ENCODE assay signal across 8 cellular contexts in genomic region chr1:181088079-181089016, GRCh38. TPM values are rescaled to one million over a fixed set of nuclear protein-coding genes. Genes with fewer than 3 reads are reported as not detected.
DNase-seq lines count a peak whose midpoint lies in the region; ATAC-seq and TF ChIP-seq lines count a peak whose summit lies in the region.

Gene IER5, plus strand, starts transcription at chr1:181088700. Its CDS starts 203 bp downstream, at chr1:181088903.

- TF ChIP-seq EP300 in esophagus muscularis mucosa (IDR thresholded peaks at IDR 0.05), result no peak

- no peaks in the 10 kb centered on the region for H3K9me2 ChIP-seq in GM23338 (ENCODE audit: insufficient read depth)

- peaks cover 4% of the 10 kb centered on the region; the same call in 1 of the 2 replicates for H3F3A ChIP-seq in GM23338 (replicated peaks; ENCODE audit: low read depth)

- H3K4me3 ChIP-seq in GM23338 (peak within 1 kb of the TSS; percentile 74), esophagus muscularis mucosa (peak within 1 kb of the TSS; percentile 81 to 98 (median 90)), muscle layer of duodenum (ENCODE audit: low read depth in 1 of 2, low read length in 2 of 2) (peak within 1 kb of the TSS; percentile 81 to 87)

- H3K9me3 ChIP-seq in esophagus muscularis mucosa, result no peaks in the 10 kb centered on the region
- no peaks in the 10 kb centered on the region for H3K9me3 ChIP-seq in muscle layer of duodenum (ENCODE audit: control insufficient read depth in 1 of 2, low read length in 2 of 2)

- H3K27me3 ChIP-seq in GM23338 (ENCODE audit: insufficient read depth) (peaks cover 71% of the 10 kb centered on the region), esophagus muscularis mucosa (no peaks in the 10 kb centered on the region), muscle layer of duodenum (ENCODE audit: low read depth, low read length) (no peaks in the 10 kb centered on the region)

- H3K27me3 Mint-ChIP-seq in GM23338 (ENCODE audit: insufficient read depth, low read depth, poor library complexity), result peaks cover 25% of the 10 kb centered on the region
- no peaks in the 10 kb centered on the region for H3K27me3 Mint-ChIP-seq in activated T-cell treated with anti-CD3 and anti-CD28 coated beads, Interleukin-2, amount 50 U/mL, for 72 hours (ENCODE audit: low read depth)

- intact Hi-C loops in esophagus muscularis mucosa (cut with DNase I), result loop anchor here (1.0 to 5.0 kb wide), 2 partner anchors 17 to 51 kb away; no protein-coding TSS in a partner anchor

- peak within 1 kb of the TSS; percentile 95 for H3K4me3 Mint-ChIP-seq in GM23338
- H3K4me3 Mint-ChIP-seq in activated T-cell treated with anti-CD3 and anti-CD28 coated beads, Interleukin-2, amount 50 U/mL, for 72 hours, result peak within 1 kb of the TSS; percentile 96 to 100

- H3K4me1 ChIP-seq in GM23338 (ENCODE audit: insufficient read depth) (peaks cover 17% of the 10 kb centered on the region), esophagus muscularis mucosa (peaks cover 35 to 39% (median 37%) of the 10 kb centered on the region in 4 donors), muscle layer of duodenum (ENCODE audit: control insufficient read depth in 1 of 2, insufficient read depth in 2 of 2, low read length in 2 of 2) (peaks cover 4 to 14% of the 10 kb centered on the region in 2 donors)

- H3K27ac ChIP-seq in GM23338 (ENCODE audit: low read depth) (no peak within 1 kb of the TSS), esophagus muscularis mucosa (replicated peaks in 1 of 4) (peak within 1 kb of the TSS; percentile 93 to 98 (median 98)), muscle layer of duodenum (ENCODE audit: low read length) (peak within 1 kb of the TSS; percentile 92)

- WGBS in esophagus muscularis mucosa, result 9% methylated on average over 30 of the region's 76 CpGs

- peak; percentile 99 for TF ChIP-seq POLR2A in esophagus muscularis mucosa (IDR thresholded peaks at IDR 0.05; ENCODE audit: low read depth)

- H3K36me3 Mint-ChIP-seq in GM23338 (ENCODE audit: low read depth), result peaks cover 18% of the 10 kb centered on the region
- H3K36me3 Mint-ChIP-seq in activated T-cell treated with anti-CD3 and anti-CD28 coated beads, Interleukin-2, amount 50 U/mL, for 72 hours (ENCODE audit: insufficient read depth in 2 of 2), result peaks cover 21 to 37% of the 10 kb centered on the region in 2 donors

- no peaks in the 10 kb centered on the region; the same call in 2 of the 3 replicates for H3K9me3 Mint-ChIP-seq in GM23338
- H3K9me3 Mint-ChIP-seq in activated T-cell treated with anti-CD3 and anti-CD28 coated beads, Interleukin-2, amount 50 U/mL, for 72 hours, result no peaks in the 10 kb centered on the region

- H3K27ac Mint-ChIP-seq in GM23338, result no peak within 1 kb of the TSS
- peak within 1 kb of the TSS; percentile 99 for H3K27ac Mint-ChIP-seq in activated T-cell treated with anti-CD3 and anti-CD28 coated beads, Interleukin-2, amount 50 U/mL, for 72 hours

- H2AFZ ChIP-seq in GM23338, result peak within 1 kb of the TSS; percentile 70; the same call in 1 of the 2 replicates

- no peaks in the 10 kb centered on the region for H3K36me3 ChIP-seq in GM23338 (ENCODE audit: insufficient read depth)
- H3K36me3 ChIP-seq in esophagus muscularis mucosa, result peaks cover 0 to 5% (median 0%) of the 10 kb centered on the region in 4 donors
- H3K36me3 ChIP-seq in muscle layer of duodenum (ENCODE audit: control insufficient read depth in 1 of 2, insufficient read depth in 2 of 2, low read length in 2 of 2), result no peaks in the 10 kb centered on the region

- TF ChIP-seq CTCF in GM23338 (conservative IDR thresholded peaks at IDR 0.05; ENCODE audit: low read depth in 2 of 2) (no peak), esophagus muscularis mucosa (IDR thresholded peaks at IDR 0.05) (no peak)

- peak within 1 kb of the TSS; percentile 87 for H3K4me2 ChIP-seq in GM23338

- H3K4me1 Mint-ChIP-seq in GM23338, result peaks cover 21% of the 10 kb centered on the region
- H3K4me1 Mint-ChIP-seq in activated T-cell treated with anti-CD3 and anti-CD28 coated beads, Interleukin-2, amount 50 U/mL, for 72 hours (ENCODE audit: low read depth), result peaks cover 54% of the 10 kb centered on the region

- DNase-seq in Daoy (ENCODE audit: low read depth) (peak; percentile 97), GM23338 (ENCODE audit: low spot score) (peak; percentile 96), Kasumi-1 (lab: John Stamatoyannopoulos, UW) (peak; percentile 95 to 96), RKO (ENCODE audit: low spot score) (peak; percentile 97), esophagus muscularis mucosa (ENCODE audit: extremely low spot score) (peak; percentile 99)
- peak; percentile 94 to 97 for DNase-seq in activated T-cell treated with anti-CD3 and anti-CD28 coated beads, Interleukin-2, amount 50 U/mL, for 72 hours
- peak; percentile 92 to 93 for DNase-seq in stimulated activated CD8-positive, alpha-beta memory T cell treated with anti-CD3 and anti-CD28 coated beads, Interleukin-7, amount 100 ng/mL, for 4 hours (ENCODE audit: low read depth in 2 of 2)

- peak; percentile 87 for ATAC-seq in GM23338
- peak; percentile 71 to 77 for ATAC-seq in activated T-cell treated with anti-CD3 and anti-CD28 coated beads, Interleukin-2, amount 50 U/mL, for 72 hours (replicated peaks in 1 of 2)

- peaks cover 30% of the 10 kb centered on the region for H3K79me2 ChIP-seq in GM23338 (replicated peaks; ENCODE audit: insufficient read depth)

- peaks cover 26% of the 10 kb centered on the region for H4K20me1 ChIP-seq in GM23338 (replicated peaks; ENCODE audit: insufficient read depth)

TF ChIP-seq in GM23338, 12 proteins besides CTCF, POLR2A, EP300 and RAD21 (continues in another document):
- peak; percentile 99 for TF ChIP-seq ZNF114 (CRISPR knock-in tag; IDR thresholded peaks at IDR 0.05)
- TF ChIP-seq, protein P1, sequence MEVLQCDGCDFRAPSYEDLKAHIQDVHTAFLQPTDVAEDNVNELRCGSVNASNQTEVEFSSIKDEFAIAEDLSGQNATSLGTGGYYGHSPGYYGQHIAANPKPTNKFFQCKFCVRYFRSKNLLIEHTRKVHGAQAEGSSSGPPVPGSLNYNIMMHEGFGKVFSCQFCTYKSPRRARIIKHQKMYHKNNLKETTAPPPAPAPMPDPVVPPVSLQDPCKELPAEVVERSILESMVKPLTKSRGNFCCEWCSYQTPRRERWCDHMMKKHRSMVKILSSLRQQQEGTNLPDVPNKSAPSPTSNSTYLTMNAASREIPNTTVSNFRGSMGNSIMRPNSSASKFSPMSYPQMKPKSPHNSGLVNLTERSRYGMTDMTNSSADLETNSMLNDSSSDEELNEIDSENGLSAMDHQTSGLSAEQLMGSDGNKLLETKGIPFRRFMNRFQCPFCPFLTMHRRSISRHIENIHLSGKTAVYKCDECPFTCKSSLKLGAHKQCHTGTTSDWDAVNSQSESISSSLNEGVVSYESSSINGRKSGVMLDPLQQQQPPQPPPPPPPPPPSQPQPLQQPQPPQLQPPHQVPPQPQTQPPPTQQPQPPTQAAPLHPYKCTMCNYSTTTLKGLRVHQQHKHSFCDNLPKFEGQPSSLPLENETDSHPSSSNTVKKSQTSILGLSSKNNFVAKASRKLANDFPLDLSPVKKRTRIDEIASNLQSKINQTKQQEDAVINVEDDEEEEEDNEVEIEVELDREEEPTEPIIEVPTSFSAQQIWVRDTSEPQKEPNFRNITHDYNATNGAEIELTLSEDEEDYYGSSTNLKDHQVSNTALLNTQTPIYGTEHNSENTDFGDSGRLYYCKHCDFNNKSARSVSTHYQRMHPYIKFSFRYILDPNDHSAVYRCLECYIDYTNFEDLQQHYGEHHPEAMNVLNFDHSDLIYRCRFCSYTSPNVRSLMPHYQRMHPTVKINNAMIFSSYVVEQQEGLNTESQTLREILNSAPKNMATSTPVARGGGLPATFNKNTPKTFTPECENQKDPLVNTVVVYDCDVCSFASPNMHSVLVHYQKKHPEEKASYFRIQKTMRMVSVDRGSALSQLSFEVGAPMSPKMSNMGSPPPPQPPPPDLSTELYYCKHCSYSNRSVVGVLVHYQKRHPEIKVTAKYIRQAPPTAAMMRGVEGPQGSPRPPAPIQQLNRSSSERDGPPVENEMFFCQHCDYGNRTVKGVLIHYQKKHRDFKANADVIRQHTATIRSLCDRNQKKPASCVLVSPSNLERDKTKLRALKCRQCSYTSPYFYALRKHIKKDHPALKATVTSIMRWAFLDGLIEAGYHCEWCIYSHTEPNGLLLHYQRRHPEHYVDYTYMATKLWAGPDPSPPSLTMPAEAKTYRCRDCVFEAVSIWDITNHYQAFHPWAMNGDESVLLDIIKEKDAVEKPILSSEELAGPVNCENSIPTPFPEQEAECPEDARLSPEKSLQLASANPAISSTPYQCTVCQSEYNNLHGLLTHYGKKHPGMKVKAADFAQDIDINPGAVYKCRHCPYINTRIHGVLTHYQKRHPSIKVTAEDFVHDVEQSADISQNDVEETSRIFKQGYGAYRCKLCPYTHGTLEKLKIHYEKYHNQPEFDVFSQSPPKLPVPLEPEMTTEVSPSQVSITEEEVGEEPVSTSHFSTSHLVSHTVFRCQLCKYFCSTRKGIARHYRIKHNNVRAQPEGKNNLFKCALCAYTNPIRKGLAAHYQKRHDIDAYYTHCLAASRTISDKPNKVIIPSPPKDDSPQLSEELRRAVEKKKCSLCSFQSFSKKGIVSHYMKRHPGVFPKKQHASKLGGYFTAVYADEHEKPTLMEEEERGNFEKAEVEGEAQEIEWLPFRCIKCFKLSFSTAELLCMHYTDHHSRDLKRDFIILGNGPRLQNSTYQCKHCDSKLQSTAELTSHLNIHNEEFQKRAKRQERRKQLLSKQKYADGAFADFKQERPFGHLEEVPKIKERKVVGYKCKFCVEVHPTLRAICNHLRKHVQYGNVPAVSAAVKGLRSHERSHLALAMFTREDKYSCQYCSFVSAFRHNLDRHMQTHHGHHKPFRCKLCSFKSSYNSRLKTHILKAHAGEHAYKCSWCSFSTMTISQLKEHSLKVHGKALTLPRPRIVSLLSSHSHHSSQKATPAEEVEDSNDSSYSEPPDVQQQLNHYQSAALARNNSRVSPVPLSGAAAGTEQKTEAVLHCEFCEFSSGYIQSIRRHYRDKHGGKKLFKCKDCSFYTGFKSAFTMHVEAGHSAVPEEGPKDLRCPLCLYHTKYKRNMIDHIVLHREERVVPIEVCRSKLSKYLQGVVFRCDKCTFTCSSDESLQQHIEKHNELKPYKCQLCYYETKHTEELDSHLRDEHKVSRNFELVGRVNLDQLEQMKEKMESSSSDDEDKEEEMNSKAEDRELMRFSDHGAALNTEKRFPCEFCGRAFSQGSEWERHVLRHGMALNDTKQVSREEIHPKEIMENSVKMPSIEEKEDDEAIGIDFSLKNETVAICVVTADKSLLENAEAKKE (CRISPR knock-in tag; IDR thresholded peaks at IDR 0.05), result no peak
- peak; percentile 63; the same call in 1 of the 2 replicates for TF ChIP-seq CREB1 (CRISPR knock-in tag; IDR thresholded peaks at IDR 0.05; ENCODE audit: low read depth)
- no peak for TF ChIP-seq STAT1 (IDR thresholded peaks at IDR 0.05; ENCODE audit: unreplicated experiment)

RNA-seq across cellular contexts. Expression of gene IER5, which starts in this region (rescaled TPM):
- total RNA-seq in Daoy (2014; rRNA removed; shearing (Covaris generic)), result 20.3 and 22.3 TPM in 2 replicates
- 8.3 and 9.5 TPM in 2 replicates for total RNA-seq in GM23338 (2014; rRNA removed; shearing (Covaris generic))
- 3.8 and 4.6 TPM in 2 replicates for polyA plus RNA-seq in GM23338 (2016; fragmentation: Nextera tagmentation; extraction: Ambion mirVana)
- total RNA-seq in activated T-cell treated with anti-CD3 and anti-CD28 coated beads, Interleukin-2, amount 50 U/mL, for 72 hours, result 10 to 100 TPM; 71.8 to 72.2 TPM
- total RNA-seq in esophagus muscularis mucosa, result 10 to 100 TPM; 14.5 to 22.0 (median 16.7) TPM
